ENCODE assay signal across 17 cellular contexts in the genomic region with DNA sequence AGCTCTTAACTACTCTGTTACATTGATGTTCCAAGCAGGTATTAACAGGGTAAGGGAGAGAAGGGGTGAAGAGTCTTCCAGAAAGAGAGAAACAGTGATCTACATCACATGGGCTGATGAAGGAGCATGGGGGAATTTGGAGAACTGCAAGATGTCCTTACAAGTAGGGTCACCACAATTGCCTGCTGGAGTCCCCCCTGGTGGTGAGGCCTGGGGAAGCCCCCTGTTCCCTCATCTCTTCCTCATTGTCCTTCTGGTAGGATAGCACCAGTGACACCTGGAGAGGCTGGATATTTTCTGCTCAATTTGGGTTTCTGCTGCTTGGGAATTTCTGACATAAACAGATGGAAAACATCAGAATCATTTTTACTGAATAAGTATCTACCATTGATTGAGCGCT.
A peak's percentile ranks its signal among the peaks of the same experiment; 100 is the strongest.
DNase-seq lines count a peak whose midpoint lies in the region; ATAC-seq lines count a peak whose summit lies in the region.
"Had no signal": no experiment of that assay in that cellular context is flagged by ENCODE, and none has a peak within 500 bp of the region (broad histone marks: within the 10 kb centered on the region; RNA-seq: fewer than 3 reads in every experiment).

No MANE protein-coding gene starts in this region.

- H4K20me1 ChIP-seq in BLaER1 treated with 17β-estradiol and CSF1 and Interleukin-3, amounts not matched to agents 10 nM and 100 nM, result peaks cover 0 to 76% (median 4%) of the 10 kb centered on the region in 11 experiments; a peak in 8 of 22 replicates

- DNase-seq in ELF-1 (ENCODE audit: low read depth, low spot score), result peak; percentile 4
- DNase-seq in naive thymus-derived CD4-positive, alpha-beta T cell, result no peak
- no peak for DNase-seq in NCI-H2081 (lab: John Stamatoyannopoulos, UW)
- no peak for DNase-seq in NCI-H1930 (lab: John Stamatoyannopoulos, UW)
- DNase-seq: BE2C, EL, MV-4-11, NCI-H1436, NCI-H2107, NCI-H226, NCI-H526 had no signal

- H3K9me3 ChIP-seq in BLaER1 treated with 17β-estradiol and CSF1 and Interleukin-3, amounts not matched to agents 10 nM and 100 nM (replicated peaks in 1 of 11), result peaks cover 0 to 5% (median 0%) of the 10 kb centered on the region in 11 experiments; a peak in 1 of 22 replicates
- H3K9me3 ChIP-seq in naive thymus-derived CD4-positive, alpha-beta T cell (ENCODE audit: control insufficient read depth in 2 of 3, low read length in 3 of 3), result no peaks in the 10 kb centered on the region
- H3K9me3 ChIP-seq: BE2C had no signal

- peak overlapping the region in 1 of 11 experiments; percentile 15; a peak in 1 of 22 replicates for H3K9ac ChIP-seq in BLaER1 treated with 17β-estradiol and CSF1 and Interleukin-3, amounts not matched to agents 10 nM and 100 nM

- intact Hi-C loops in naive thymus-derived CD4-positive, alpha-beta T cell (cut with micrococcal nuclease), result no loop called here

- peak overlapping the region in 4 of 11 experiments; percentile 2 to 71 (median 62); a peak in 5 of 22 replicates for H3K27ac ChIP-seq in BLaER1 treated with 17β-estradiol and CSF1 and Interleukin-3, amounts not matched to agents 10 nM and 100 nM
- no peak overlapping the region for H3K27ac ChIP-seq in naive thymus-derived CD4-positive, alpha-beta T cell (ENCODE audit: low read depth, low read length)
- H3K27ac ChIP-seq: RWPE1 had no signal

- H3K27ac Mint-ChIP-seq in activated T-helper 17 cell treated with anti-CD3 and anti-CD28 coated beads, Interleukin-2, amount 50 U/mL, for 72 hours, result peak overlapping the region; percentile 21
- H3K27ac Mint-ChIP-seq in naive thymus-derived CD4-positive, alpha-beta T cell, result peak overlapping the region in 6 of 9 donors; percentile 18 to 48 (median 32)

- POLR2A ChIA-PET in naive thymus-derived CD4-positive, alpha-beta T cell (lab: Charles Lee), result interaction anchor here (0.6 kb wide), 1 partner anchor 11 kb away, joined by 3 read pairs; no protein-coding TSS in a partner anchor

- H3K36me3 ChIP-seq in BLaER1 treated with 17β-estradiol and CSF1 and Interleukin-3, amounts not matched to agents 10 nM and 100 nM, result peaks cover 0 to 78% (median 31%) of the 10 kb centered on the region in 11 experiments; a peak in 14 of 22 replicates
- peaks cover 0 to 8% (median 0%) of the 10 kb centered on the region in 3 experiments for H3K36me3 ChIP-seq in naive thymus-derived CD4-positive, alpha-beta T cell (ENCODE audit: control insufficient read depth in 2 of 3, insufficient read depth in 3 of 3, low read length in 3 of 3)
- H3K36me3 ChIP-seq: BE2C had no signal

- CTCF ChIA-PET in naive thymus-derived CD4-positive, alpha-beta T cell (lab: Charles Lee), result no interaction called here

- peaks cover 45 to 100% (median 92%) of the 10 kb centered on the region in 10 experiments for H3K4me1 ChIP-seq in BLaER1 treated with 17β-estradiol and CSF1 and Interleukin-3, amounts not matched to agents 10 nM and 100 nM
- H3K4me1 ChIP-seq in naive thymus-derived CD4-positive, alpha-beta T cell (ENCODE audit: control insufficient read depth in 2 of 2, insufficient read depth in 2 of 2, low read length in 2 of 2), result peaks cover 0 to 24% of the 10 kb centered on the region in 2 donors
- H3K4me1 ChIP-seq: BE2C had no signal

- peaks cover 16% of the 10 kb centered on the region for H3K36me3 Mint-ChIP-seq in activated T-helper 17 cell treated with anti-CD3 and anti-CD28 coated beads, Interleukin-2, amount 50 U/mL, for 72 hours (ENCODE audit: low read depth)
- H3K36me3 Mint-ChIP-seq in naive thymus-derived CD4-positive, alpha-beta T cell, result peaks cover 13 to 60% (median 37%) of the 10 kb centered on the region in 5 donors

- H3K9me3 Mint-ChIP-seq in activated T-helper 17 cell treated with anti-CD3 and anti-CD28 coated beads, Interleukin-2, amount 50 U/mL, for 72 hours, result peaks cover 9% of the 10 kb centered on the region
- peaks cover 0 to 7% (median 0%) of the 10 kb centered on the region in 11 donors for H3K9me3 Mint-ChIP-seq in naive thymus-derived CD4-positive, alpha-beta T cell

- peaks cover 55% of the 10 kb centered on the region for H3K4me1 Mint-ChIP-seq in activated T-helper 17 cell treated with anti-CD3 and anti-CD28 coated beads, Interleukin-2, amount 50 U/mL, for 72 hours
- peaks cover 32 to 89% (median 81%) of the 10 kb centered on the region in 7 donors for H3K4me1 Mint-ChIP-seq in naive thymus-derived CD4-positive, alpha-beta T cell

- H3K4me3 Mint-ChIP-seq in activated T-helper 17 cell treated with anti-CD3 and anti-CD28 coated beads, Interleukin-2, amount 50 U/mL, for 72 hours, result no peak overlapping the region
- peak overlapping the region in 1 of 10 donors; percentile 1 for H3K4me3 Mint-ChIP-seq in naive thymus-derived CD4-positive, alpha-beta T cell
- H3K4me3 Mint-ChIP-seq: IgD-negative memory B cell had no signal

- H3K4me2 ChIP-seq in BLaER1 treated with 17β-estradiol and CSF1 and Interleukin-3, amounts not matched to agents 10 nM and 100 nM, result peak overlapping the region in 10 of 11 experiments; percentile 1 to 91 (median 68); a peak in 17 of 22 replicates

- H3K27me3 Mint-ChIP-seq in activated T-helper 17 cell treated with anti-CD3 and anti-CD28 coated beads, Interleukin-2, amount 50 U/mL, for 72 hours, result no peaks in the 10 kb centered on the region
- H3K27me3 Mint-ChIP-seq in naive thymus-derived CD4-positive, alpha-beta T cell, result no peaks in the 10 kb centered on the region
- H3K27me3 Mint-ChIP-seq: IgD-negative memory B cell had no signal

- H3K4me3 ChIP-seq in BLaER1 treated with 17β-estradiol and CSF1 and Interleukin-3, amounts not matched to agents 10 nM and 100 nM, result no peak overlapping the region
- no peak overlapping the region for H3K4me3 ChIP-seq in naive thymus-derived CD4-positive, alpha-beta T cell (ENCODE audit: low read length)

- H3K27me3 ChIP-seq in BLaER1 treated with 17β-estradiol and CSF1 and Interleukin-3, amounts not matched to agents 10 nM and 100 nM, result no peaks in the 10 kb centered on the region
- no peaks in the 10 kb centered on the region for H3K27me3 ChIP-seq in naive thymus-derived CD4-positive, alpha-beta T cell (ENCODE audit: control insufficient read depth in 2 of 2, insufficient read depth in 2 of 2, low read length in 2 of 2)
- H3K27me3 ChIP-seq: BE2C had no signal

- ATAC-seq in activated T-helper 17 cell treated with anti-CD3 and anti-CD28 coated beads, Interleukin-2, amount 50 U/mL, for 72 hours (replicated peaks), result no peak
- no peak for ATAC-seq in naive thymus-derived CD4-positive, alpha-beta T cell
- no peak for ATAC-seq in GM21619 (IDR thresholded peaks at IDR 0.05; ENCODE audit: unreplicated experiment)
- ATAC-seq: HCT116 had no signal
